ENCODE assay signal across 21 cellular contexts in genomic region chrX:104183685-104184084, GRCh38. TPM values are rescaled to one million over a fixed set of nuclear protein-coding genes. Genes with fewer than 3 reads are reported as not detected.
DNase-seq lines count a peak whose midpoint lies in the region; ATAC-seq lines count a peak whose summit lies in the region.
"Had no signal": no experiment of that assay in that cellular context is flagged by ENCODE, and none has a peak within 500 bp of the region (broad histone marks: within the 10 kb centered on the region; RNA-seq: fewer than 3 reads in every experiment).

No MANE protein-coding gene starts in this region.

- H3K4me1 Mint-ChIP-seq in activated T-cell treated with anti-CD3 and anti-CD28 coated beads, Interleukin-2, amount 50 U/mL, for 4 hours (ENCODE audit: low read depth) = peaks cover 19% of the 10 kb centered on the region
- peaks cover 10 to 22% of the 10 kb centered on the region in 2 donors for H3K4me1 Mint-ChIP-seq in natural killer cell treated with Interleukin-12 subunit alpha and Interleukin-12 subunit beta and Interleukin-15 and Interleukin-18, amount 100 ng/mL, for 72 hours (ENCODE audit: low read depth in 2 of 2)
- H3K4me1 Mint-ChIP-seq: H9 had no signal

- H3K4me3 Mint-ChIP-seq in activated T-cell treated with anti-CD3 and anti-CD28 coated beads, Interleukin-2, amount 50 U/mL, for 4 hours = no peak overlapping the region
- H3K4me3 Mint-ChIP-seq in natural killer cell treated with Interleukin-12 subunit alpha and Interleukin-12 subunit beta and Interleukin-15 and Interleukin-18, amount 100 ng/mL, for 72 hours = peak overlapping the region; percentile 36
- H3K4me3 Mint-ChIP-seq: CD4-positive, alpha-beta T cell; H9 had no signal

- DNase-seq in activated T-cell treated with anti-CD3 and anti-CD28 coated beads, Interleukin-2, amount 50 U/mL, for 4 hours = no peak
- DNase-seq in activated T-cell treated with anti-CD3 and anti-CD28 coated beads, Interleukin-2, amount 50 U/mL, for 1 hour = no peak
- no peak for DNase-seq in natural killer cell treated with Interleukin-12 subunit alpha and Interleukin-12 subunit beta and Interleukin-15 and Interleukin-18, amount 100 ng/mL, for 72 hours (ENCODE audit: low spot score)
- no peak for DNase-seq in T-helper 9 cell
- DNase-seq: ACHN; CD4-positive, alpha-beta T cell; COR-L47; DMS79; GM23248; H9; IMR-90; NCI-H1092 treated with DMSO at 0.1 percent for 48 hours; NCI-H1436 treated with DMSO at 0.1 percent for 48 hours; NCI-H2029; NCI-H226; NCI-H510A treated with DMSO at 0.1 percent for 48 hours; NCI-H774; Peyer's patch had no signal

- no peaks in the 10 kb centered on the region for H3K9me3 Mint-ChIP-seq in activated T-cell treated with anti-CD3 and anti-CD28 coated beads, Interleukin-2, amount 50 U/mL, for 4 hours
- no peaks in the 10 kb centered on the region for H3K9me3 Mint-ChIP-seq in natural killer cell treated with Interleukin-12 subunit alpha and Interleukin-12 subunit beta and Interleukin-15 and Interleukin-18, amount 100 ng/mL, for 72 hours
- H3K9me3 Mint-ChIP-seq: CD4-positive, alpha-beta T cell had no signal

- ATAC-seq in activated T-cell treated with anti-CD3 and anti-CD28 coated beads, Interleukin-2, amount 50 U/mL, for 4 hours = peak; percentile 37 to 69
- ATAC-seq in HG02610 (IDR thresholded peaks at IDR 0.05; ENCODE audit: unreplicated experiment) (peak; percentile 80), HG02885 (IDR thresholded peaks at IDR 0.05; ENCODE audit: poor library complexity, unreplicated experiment) (peak; percentile 71), GM18868 (IDR thresholded peaks at IDR 0.05; ENCODE audit: unreplicated experiment) (no peak)
- peak in 1 of 2 donors; percentile 77 for ATAC-seq in natural killer cell treated with Interleukin-12 subunit alpha and Interleukin-12 subunit beta and Interleukin-15 and Interleukin-18, amount 100 ng/mL, for 72 hours

- H3K27me3 Mint-ChIP-seq in activated T-cell treated with anti-CD3 and anti-CD28 coated beads, Interleukin-2, amount 50 U/mL, for 4 hours (ENCODE audit: low read depth) = no peaks in the 10 kb centered on the region
- peaks cover 0 to 2% of the 10 kb centered on the region in 2 donors for H3K27me3 Mint-ChIP-seq in natural killer cell treated with Interleukin-12 subunit alpha and Interleukin-12 subunit beta and Interleukin-15 and Interleukin-18, amount 100 ng/mL, for 72 hours
- H3K27me3 Mint-ChIP-seq: CD4-positive, alpha-beta T cell had no signal

- H3K27ac Mint-ChIP-seq in natural killer cell treated with Interleukin-12 subunit alpha and Interleukin-12 subunit beta and Interleukin-15 and Interleukin-18, amount 100 ng/mL, for 72 hours = peak overlapping the region in 1 of 2 donors; percentile 61
- H3K27ac Mint-ChIP-seq: CD4-positive, alpha-beta T cell had no signal

- peaks cover 11% of the 10 kb centered on the region for H3K36me3 Mint-ChIP-seq in activated T-cell treated with anti-CD3 and anti-CD28 coated beads, Interleukin-2, amount 50 U/mL, for 4 hours (ENCODE audit: insufficient read depth)
- H3K36me3 Mint-ChIP-seq in natural killer cell treated with Interleukin-12 subunit alpha and Interleukin-12 subunit beta and Interleukin-15 and Interleukin-18, amount 100 ng/mL, for 72 hours = peaks cover 6% of the 10 kb centered on the region

RNA-seq across cellular contexts. Expression of gene FAM199X, which starts 17.4 kb away (rescaled TPM):
- 1 to 10 TPM; 8.0 to 8.2 (median 8.1) TPM for total RNA-seq in activated T-cell treated with anti-CD3 and anti-CD28 coated beads, Interleukin-2, amount 50 U/mL, for 4 hours
- total RNA-seq in natural killer cell treated with Interleukin-12 subunit alpha and Interleukin-12 subunit beta and Interleukin-15 and Interleukin-18, amount 100 ng/mL, for 72 hours = 10 to 100 TPM in 1 of 2 donors, 1 to 10 TPM in 1; 9.0 to 10.3 TPM

RNA-seq across cellular contexts. Expression of gene SLC25A53, which starts 26.9 kb away (rescaled TPM):
- 1 to 10 TPM; 3.2 to 4.4 (median 4.2) TPM for total RNA-seq in activated T-cell treated with anti-CD3 and anti-CD28 coated beads, Interleukin-2, amount 50 U/mL, for 4 hours
- 10 to 100 TPM; 10.3 to 10.8 TPM for total RNA-seq in natural killer cell treated with Interleukin-12 subunit alpha and Interleukin-12 subunit beta and Interleukin-15 and Interleukin-18, amount 100 ng/mL, for 72 hours
